Comparison of ENCODE assay signal across 24 cellular contexts in the genomic region with DNA sequence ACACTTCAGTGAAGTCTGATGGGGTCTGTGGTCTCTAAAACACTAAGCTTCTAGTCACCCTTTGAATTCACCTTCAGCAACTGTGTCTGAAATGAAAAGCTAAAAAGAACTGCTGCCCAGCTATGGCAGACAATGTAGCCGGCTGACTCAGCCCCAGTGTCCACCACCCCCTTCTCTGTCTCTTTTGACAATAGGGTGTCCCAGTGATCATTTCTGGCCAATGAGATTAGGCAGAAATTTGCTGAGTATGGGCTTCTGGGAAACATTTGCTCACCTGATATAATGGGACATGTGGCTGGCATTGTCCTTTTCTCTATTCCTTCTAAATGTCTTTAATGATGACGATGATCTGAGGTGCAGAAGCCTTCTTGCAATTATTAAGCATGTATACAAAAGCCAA. TPM values are rescaled to one million over a fixed set of nuclear protein-coding genes. Genes with fewer than 3 reads are reported as not detected.
A peak's percentile ranks its signal among the peaks of the same experiment; 100 is the strongest.
DNase-seq lines count a peak whose midpoint lies in the region; ATAC-seq and TF ChIP-seq lines count a peak whose summit lies in the region.
"Had no signal": no experiment of that assay in that cellular context is flagged by ENCODE, and none has a peak within 500 bp of the region (broad histone marks: within the 10 kb centered on the region; RNA-seq: fewer than 3 reads in every experiment).

No MANE protein-coding gene starts in this region.

- peaks cover 0 to 53% (median 7%) of the 10 kb centered on the region in 11 experiments; a peak in 6 of 22 replicates for H3K36me3 ChIP-seq in BLaER1 treated with 17β-estradiol and CSF1 and Interleukin-3, amounts not matched to agents 10 nM and 100 nM
- peaks cover 0 to 17% of the 10 kb centered on the region in 2 donors for H3K36me3 ChIP-seq in ascending aorta
- H3K36me3 ChIP-seq in right lobe of liver, result no peaks in the 10 kb centered on the region
- no peaks in the 10 kb centered on the region for H3K36me3 ChIP-seq in skeletal muscle tissue (ENCODE audit: control insufficient read depth in 3 of 3, insufficient read depth in 3 of 3, low read length in 3 of 3)
- H3K36me3 ChIP-seq: upper lobe of left lung had no signal

- H3K9me3 ChIP-seq in BLaER1 treated with 17β-estradiol and CSF1 and Interleukin-3, amounts not matched to agents 10 nM and 100 nM (replicated peaks in 1 of 11), result peaks cover 0 to 11% (median 0%) of the 10 kb centered on the region in 11 experiments; a peak in 2 of 22 replicates
- H3K9me3 ChIP-seq in ascending aorta (peaks cover 0 to 7% of the 10 kb centered on the region in 2 donors), right lobe of liver (no peaks in the 10 kb centered on the region), skeletal muscle tissue (ENCODE audit: control insufficient read depth in 3 of 3, low read length in 3 of 3) (no peaks in the 10 kb centered on the region)
- H3K9me3 ChIP-seq: upper lobe of left lung had no signal

- ATAC-seq in right lobe of liver, result no peak
- no peak for ATAC-seq in HG02571 (IDR thresholded peaks at IDR 0.05; ENCODE audit: unreplicated experiment)
- ATAC-seq in GM18858 (IDR thresholded peaks at IDR 0.05; ENCODE audit: unreplicated experiment), result no peak

- no peak overlapping the region for H3K9ac ChIP-seq in BLaER1 treated with 17β-estradiol and CSF1 and Interleukin-3, amounts not matched to agents 10 nM and 100 nM
- H3K9ac ChIP-seq in skeletal muscle tissue (ENCODE audit: low read depth in 1 of 3, low read length in 3 of 3), result no peak overlapping the region
- H3K9ac ChIP-seq: GM23248 had no signal

- H4K20me1 ChIP-seq in BLaER1 treated with 17β-estradiol and CSF1 and Interleukin-3, amounts not matched to agents 10 nM and 100 nM, result 0 out of 22 replicates have a peak, but pooled peaks cover 0 to 6% (median 0%) of the 10 kb centered on the region in 11 experiments

- intact Hi-C loops in ascending aorta (cut with DNase I) (no loop called here), right lobe of liver (cut with DNase I) (no loop called here)

- 0 out of 22 replicates have a peak overlapping the region, but pooled peaks of 1 of the 11 experiments have one; percentile 4 for H3K27ac ChIP-seq in BLaER1 treated with 17β-estradiol and CSF1 and Interleukin-3, amounts not matched to agents 10 nM and 100 nM
- H3K27ac ChIP-seq in ascending aorta (peak overlapping the region; percentile 75 to 95), right lobe of liver (peak overlapping the region in 2 of 3 donors; percentile 20 to 36), skeletal muscle tissue (ENCODE audit: low read depth, low read length) (peak overlapping the region; percentile 26)
- H3K27ac ChIP-seq: GM23248, PC-9 had no signal

- no peak for TF ChIP-seq POLR2A in right lobe of liver (IDR thresholded peaks at IDR 0.05)

- peak overlapping the region in 7 of 11 experiments; percentile 14 to 65 (median 51); a peak in 12 of 22 replicates for H3K4me2 ChIP-seq in BLaER1 treated with 17β-estradiol and CSF1 and Interleukin-3, amounts not matched to agents 10 nM and 100 nM
- H3K4me2 ChIP-seq: PC-9 had no signal

- peaks cover 0 to 30% (median 9%) of the 10 kb centered on the region in 10 experiments; a peak in 11 of 20 replicates for H3K4me1 ChIP-seq in BLaER1 treated with 17β-estradiol and CSF1 and Interleukin-3, amounts not matched to agents 10 nM and 100 nM
- H3K4me1 ChIP-seq in ascending aorta (peaks cover 10 to 57% of the 10 kb centered on the region in 2 donors), right lobe of liver (no peaks in the 10 kb centered on the region), skeletal muscle tissue (ENCODE audit: control insufficient read depth in 3 of 3, insufficient read depth in 3 of 3, low read length in 3 of 3) (peaks cover 0 to 5% (median 2%) of the 10 kb centered on the region in 3 donors)

- no peaks in the 10 kb centered on the region for H3K27me3 ChIP-seq in BLaER1 treated with 17β-estradiol and CSF1 and Interleukin-3, amounts not matched to agents 10 nM and 100 nM
- H3K27me3 ChIP-seq in ascending aorta (no peaks in the 10 kb centered on the region), right lobe of liver (no peaks in the 10 kb centered on the region), skeletal muscle tissue (ENCODE audit: control insufficient read depth in 3 of 3, insufficient read depth in 3 of 3, low read length in 3 of 3) (no peaks in the 10 kb centered on the region)
- H3K27me3 ChIP-seq: upper lobe of left lung had no signal

- DNase-seq in ascending aorta (ENCODE audit: low spot score in 2 of 2) (peak in 1 of 2 donors; percentile 51), right lobe of liver (no peak), 8988T (no peak), NCI-H146 (lab: John Stamatoyannopoulos, UW) (no peak)
- DNase-seq: activated CD4-positive, alpha-beta T cell treated with anti-CD3 and anti-CD28 coated beads, Interleukin-2, amount 10 ng/mL, durations not matched to agents 7 days and 5 days; activated T-cell treated with anti-CD3 and anti-CD28 coated beads, Interleukin-2, amount 50 U/mL, for 48 hours; effector CD4-positive, alpha-beta T cell; GM23248; kidney glomerular epithelial cell; NCI-H1694 treated with DMSO at 0.1 percent for 48 hours; NCI-H2171; NCI-H510A treated with DMSO at 0.1 percent for 48 hours; NK-92 treated with Interleukin-12 subunit alpha and Interleukin-12 subunit beta, amount 100 ng/mL, for 24 hours; nucleus accumbens; PC-9; SHP77 treated with DMSO at 0.1 percent for 48 hours; small intestine; stimulated activated CD4-positive, alpha-beta T cell treated with anti-CD3 and anti-CD28 coated beads, Interleukin-2, amount 100 ng/mL, for 24 hours; T1000; upper lobe of left lung had no signal

- no peak overlapping the region for H3K4me3 ChIP-seq in BLaER1 treated with 17β-estradiol and CSF1 and Interleukin-3, amounts not matched to agents 10 nM and 100 nM
- H3K4me3 ChIP-seq in ascending aorta, result no peak overlapping the region
- no peak overlapping the region for H3K4me3 ChIP-seq in right lobe of liver
- H3K4me3 ChIP-seq in skeletal muscle tissue (ENCODE audit: low read length in 3 of 3), result no peak overlapping the region
- H3K4me3 ChIP-seq: GM23248, PC-9, upper lobe of left lung had no signal

- 70% methylated on average over 2 of the region's 2 CpGs for WGBS in right lobe of liver (ENCODE audit: insufficient coverage, low coverage, low lambda C conversion rate, missing lambda C conversion rate)

- TF ChIP-seq CTCF in ascending aorta (IDR thresholded peaks at IDR 0.05), result no peak
- TF ChIP-seq CTCF in right lobe of liver (IDR thresholded peaks at IDR 0.05), result no peak

RNA-seq across cellular contexts. Expression of a gene that starts 20.6 kb away (rescaled TPM):
- total RNA-seq in ascending aorta, result 6,655 TPM
- total RNA-seq in right lobe of liver, result 100 to 1,000 TPM in 5 of 6 experiments, 10 to 100 TPM in 1; 46.2 to 347 (median 163) TPM
- total RNA-seq in skeletal muscle tissue, result 66.8 TPM

Comparison
In these comparisons a context has a peak if more than half of its experiments do, and no peak if none do; other contexts are left out.
1. RNA of a gene that starts 20.6 kb away (total RNA-seq): 6,655 TPM in ascending aorta (single experiment); 46.2 to 347 TPM in right lobe of liver and 66.8 TPM in skeletal muscle tissue (single experiment); every median in the first group is over 10 times any median in the second.